32 cellular contexts compared by ENCODE assay signal in genomic region chr13:67833564-67833963, GRCh38.
"Had no signal": no experiment of that assay in that cellular context is flagged by ENCODE, and none has a peak within 500 bp of the region (broad histone marks: within the 10 kb centered on the region; RNA-seq: fewer than 3 reads in every experiment).

No MANE protein-coding gene starts in this region.

- H3K36me3 Mint-ChIP-seq: activated naive CD8-positive, alpha-beta T cell treated with anti-CD3 and anti-CD28 coated beads for 36 hours; naive B cell; stimulated activated naive B cell treated with anti-CD40 and anti-IgM and Interleukin-4, amounts not matched to agents 10 μg/mL and 1 μg/mL and 100 μg/mL, for 72 hours had no signal

- H3K9me3 ChIP-seq: adrenal gland, body of pancreas, gastrocnemius medialis, thyroid gland had no signal

- H3K4me1 Mint-ChIP-seq: activated naive CD8-positive, alpha-beta T cell treated with anti-CD3 and anti-CD28 coated beads for 36 hours; naive B cell; neural crest cell; stimulated activated naive B cell treated with anti-CD40 and anti-IgM and Interleukin-4, amounts not matched to agents 10 μg/mL and 1 μg/mL and 100 μg/mL, for 72 hours had no signal

- H3K36me3 ChIP-seq: adrenal gland, cardiac muscle cell, gastrocnemius medialis, right atrium auricular region, stomach, thyroid gland had no signal

- DNase-seq: activated CD4-positive, alpha-beta T cell treated with anti-CD3 and anti-CD28 coated beads for 4 hours; activated CD4-positive, alpha-beta T cell treated with anti-CD3 and anti-CD28 coated beads, Interleukin-2, amount 50 U/mL, for 4 hours; activated effector memory CD4-positive, alpha-beta T cell treated with Interleukin-2 at 50 U/mL for 16 hours; activated naive CD4-positive, alpha-beta T cell treated with Interleukin-2 at 50 U/mL for 16 hours; activated naive CD8-positive, alpha-beta T cell treated with anti-CD3 and anti-CD28 coated beads for 36 hours; activated T-cell treated with anti-CD3 and anti-CD28 coated beads for 4 hours; activated T-cell treated with anti-CD3 and anti-CD28 coated beads, Interleukin-2, amount 50 U/mL, for 72 hours; adrenal gland; aorta; body of pancreas; cerebellar nuclear complex; effector memory CD8-positive, alpha-beta T cell; erythroblast; gastrocnemius medialis; glutamatergic neuron; islet precursor cell; left ventricle myocardium superior; mammary epithelial cell; naive B cell; nucleus accumbens; stimulated activated CD4-positive, alpha-beta T cell treated with anti-CD3 and anti-CD28 coated beads, Interleukin-1b, Interleukin-23, amount 100 ng/mL, for 48 hours; stimulated activated naive B cell treated with anti-CD40 and anti-IgM and Interleukin-4, amounts not matched to agents 10 μg/mL and 1 μg/mL and 100 μg/mL, for 72 hours; stomach; T-helper 9 cell; thyroid gland had no signal

- H3K4me3 Mint-ChIP-seq: activated naive CD8-positive, alpha-beta T cell treated with anti-CD3 and anti-CD28 coated beads for 36 hours; activated T-cell treated with anti-CD3 and anti-CD28 coated beads, Interleukin-2, amount 50 U/mL, for 72 hours; effector memory CD8-positive, alpha-beta T cell; naive B cell; neural crest cell; stimulated activated naive B cell treated with anti-CD40 and anti-IgM and Interleukin-4, amounts not matched to agents 10 μg/mL and 1 μg/mL and 100 μg/mL, for 72 hours had no signal

- H3K27me3 ChIP-seq: adrenal gland, body of pancreas, cardiac muscle cell, gastrocnemius medialis, right atrium auricular region, stomach, thyroid gland had no signal

- H3K27ac ChIP-seq: adrenal gland, body of pancreas, cardiac muscle cell, coronary artery, gastrocnemius medialis, parathyroid adenoma, right atrium auricular region, stomach, thyroid gland, VCaP had no signal

- H3K4me3 ChIP-seq: adrenal gland, body of pancreas, cardiac muscle cell, coronary artery, gastrocnemius medialis, right atrium auricular region, smooth muscle cell, stomach, thyroid gland had no signal

- H3K27ac Mint-ChIP-seq: activated naive CD8-positive, alpha-beta T cell treated with anti-CD3 and anti-CD28 coated beads for 36 hours; activated T-cell treated with anti-CD3 and anti-CD28 coated beads, Interleukin-2, amount 50 U/mL, for 72 hours; effector memory CD8-positive, alpha-beta T cell; naive B cell; stimulated activated naive B cell treated with anti-CD40 and anti-IgM and Interleukin-4, amounts not matched to agents 10 μg/mL and 1 μg/mL and 100 μg/mL, for 72 hours had no signal

- H3K4me1 ChIP-seq: adrenal gland, body of pancreas, gastrocnemius medialis, parathyroid adenoma, right atrium auricular region, stomach, thyroid gland had no signal

- H3K9me3 Mint-ChIP-seq: neural crest cell; stimulated activated naive B cell treated with anti-CD40 and anti-IgM and Interleukin-4, amounts not matched to agents 10 μg/mL and 1 μg/mL and 100 μg/mL, for 72 hours had no signal

- H3K27me3 Mint-ChIP-seq: activated naive CD8-positive, alpha-beta T cell treated with anti-CD3 and anti-CD28 coated beads for 36 hours; effector memory CD8-positive, alpha-beta T cell; naive B cell; stimulated activated naive B cell treated with anti-CD40 and anti-IgM and Interleukin-4, amounts not matched to agents 10 μg/mL and 1 μg/mL and 100 μg/mL, for 72 hours had no signal
